ENCODE assay signal across 1 cellular context in the genomic region with DNA sequence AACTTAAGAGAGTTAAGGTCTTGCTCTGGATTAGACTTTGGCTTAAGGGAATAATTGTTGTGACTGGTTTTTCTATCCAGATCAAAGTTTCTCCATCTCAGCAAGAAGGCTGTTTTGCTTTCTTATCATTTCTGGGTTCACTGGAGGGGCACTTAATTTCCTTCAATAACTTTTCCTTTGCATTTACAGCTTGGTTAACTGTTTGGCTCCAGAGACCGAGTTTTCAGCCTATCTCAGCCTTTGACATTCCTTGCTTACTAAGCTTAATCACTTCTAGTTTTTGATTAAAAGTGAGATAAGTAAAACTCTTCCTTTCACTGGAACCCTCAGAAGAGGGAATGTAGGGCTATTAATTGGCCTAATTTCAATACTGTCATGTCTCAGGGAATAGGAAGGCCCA.
TF ChIP-seq lines count a peak whose summit lies in the region.

No MANE protein-coding gene starts in this region.

TF ChIP-seq in K562, 482 proteins besides CTCF, POLR2A, EP300 and RAD21 (continued from another document):
- TF ChIP-seq, protein P1, sequence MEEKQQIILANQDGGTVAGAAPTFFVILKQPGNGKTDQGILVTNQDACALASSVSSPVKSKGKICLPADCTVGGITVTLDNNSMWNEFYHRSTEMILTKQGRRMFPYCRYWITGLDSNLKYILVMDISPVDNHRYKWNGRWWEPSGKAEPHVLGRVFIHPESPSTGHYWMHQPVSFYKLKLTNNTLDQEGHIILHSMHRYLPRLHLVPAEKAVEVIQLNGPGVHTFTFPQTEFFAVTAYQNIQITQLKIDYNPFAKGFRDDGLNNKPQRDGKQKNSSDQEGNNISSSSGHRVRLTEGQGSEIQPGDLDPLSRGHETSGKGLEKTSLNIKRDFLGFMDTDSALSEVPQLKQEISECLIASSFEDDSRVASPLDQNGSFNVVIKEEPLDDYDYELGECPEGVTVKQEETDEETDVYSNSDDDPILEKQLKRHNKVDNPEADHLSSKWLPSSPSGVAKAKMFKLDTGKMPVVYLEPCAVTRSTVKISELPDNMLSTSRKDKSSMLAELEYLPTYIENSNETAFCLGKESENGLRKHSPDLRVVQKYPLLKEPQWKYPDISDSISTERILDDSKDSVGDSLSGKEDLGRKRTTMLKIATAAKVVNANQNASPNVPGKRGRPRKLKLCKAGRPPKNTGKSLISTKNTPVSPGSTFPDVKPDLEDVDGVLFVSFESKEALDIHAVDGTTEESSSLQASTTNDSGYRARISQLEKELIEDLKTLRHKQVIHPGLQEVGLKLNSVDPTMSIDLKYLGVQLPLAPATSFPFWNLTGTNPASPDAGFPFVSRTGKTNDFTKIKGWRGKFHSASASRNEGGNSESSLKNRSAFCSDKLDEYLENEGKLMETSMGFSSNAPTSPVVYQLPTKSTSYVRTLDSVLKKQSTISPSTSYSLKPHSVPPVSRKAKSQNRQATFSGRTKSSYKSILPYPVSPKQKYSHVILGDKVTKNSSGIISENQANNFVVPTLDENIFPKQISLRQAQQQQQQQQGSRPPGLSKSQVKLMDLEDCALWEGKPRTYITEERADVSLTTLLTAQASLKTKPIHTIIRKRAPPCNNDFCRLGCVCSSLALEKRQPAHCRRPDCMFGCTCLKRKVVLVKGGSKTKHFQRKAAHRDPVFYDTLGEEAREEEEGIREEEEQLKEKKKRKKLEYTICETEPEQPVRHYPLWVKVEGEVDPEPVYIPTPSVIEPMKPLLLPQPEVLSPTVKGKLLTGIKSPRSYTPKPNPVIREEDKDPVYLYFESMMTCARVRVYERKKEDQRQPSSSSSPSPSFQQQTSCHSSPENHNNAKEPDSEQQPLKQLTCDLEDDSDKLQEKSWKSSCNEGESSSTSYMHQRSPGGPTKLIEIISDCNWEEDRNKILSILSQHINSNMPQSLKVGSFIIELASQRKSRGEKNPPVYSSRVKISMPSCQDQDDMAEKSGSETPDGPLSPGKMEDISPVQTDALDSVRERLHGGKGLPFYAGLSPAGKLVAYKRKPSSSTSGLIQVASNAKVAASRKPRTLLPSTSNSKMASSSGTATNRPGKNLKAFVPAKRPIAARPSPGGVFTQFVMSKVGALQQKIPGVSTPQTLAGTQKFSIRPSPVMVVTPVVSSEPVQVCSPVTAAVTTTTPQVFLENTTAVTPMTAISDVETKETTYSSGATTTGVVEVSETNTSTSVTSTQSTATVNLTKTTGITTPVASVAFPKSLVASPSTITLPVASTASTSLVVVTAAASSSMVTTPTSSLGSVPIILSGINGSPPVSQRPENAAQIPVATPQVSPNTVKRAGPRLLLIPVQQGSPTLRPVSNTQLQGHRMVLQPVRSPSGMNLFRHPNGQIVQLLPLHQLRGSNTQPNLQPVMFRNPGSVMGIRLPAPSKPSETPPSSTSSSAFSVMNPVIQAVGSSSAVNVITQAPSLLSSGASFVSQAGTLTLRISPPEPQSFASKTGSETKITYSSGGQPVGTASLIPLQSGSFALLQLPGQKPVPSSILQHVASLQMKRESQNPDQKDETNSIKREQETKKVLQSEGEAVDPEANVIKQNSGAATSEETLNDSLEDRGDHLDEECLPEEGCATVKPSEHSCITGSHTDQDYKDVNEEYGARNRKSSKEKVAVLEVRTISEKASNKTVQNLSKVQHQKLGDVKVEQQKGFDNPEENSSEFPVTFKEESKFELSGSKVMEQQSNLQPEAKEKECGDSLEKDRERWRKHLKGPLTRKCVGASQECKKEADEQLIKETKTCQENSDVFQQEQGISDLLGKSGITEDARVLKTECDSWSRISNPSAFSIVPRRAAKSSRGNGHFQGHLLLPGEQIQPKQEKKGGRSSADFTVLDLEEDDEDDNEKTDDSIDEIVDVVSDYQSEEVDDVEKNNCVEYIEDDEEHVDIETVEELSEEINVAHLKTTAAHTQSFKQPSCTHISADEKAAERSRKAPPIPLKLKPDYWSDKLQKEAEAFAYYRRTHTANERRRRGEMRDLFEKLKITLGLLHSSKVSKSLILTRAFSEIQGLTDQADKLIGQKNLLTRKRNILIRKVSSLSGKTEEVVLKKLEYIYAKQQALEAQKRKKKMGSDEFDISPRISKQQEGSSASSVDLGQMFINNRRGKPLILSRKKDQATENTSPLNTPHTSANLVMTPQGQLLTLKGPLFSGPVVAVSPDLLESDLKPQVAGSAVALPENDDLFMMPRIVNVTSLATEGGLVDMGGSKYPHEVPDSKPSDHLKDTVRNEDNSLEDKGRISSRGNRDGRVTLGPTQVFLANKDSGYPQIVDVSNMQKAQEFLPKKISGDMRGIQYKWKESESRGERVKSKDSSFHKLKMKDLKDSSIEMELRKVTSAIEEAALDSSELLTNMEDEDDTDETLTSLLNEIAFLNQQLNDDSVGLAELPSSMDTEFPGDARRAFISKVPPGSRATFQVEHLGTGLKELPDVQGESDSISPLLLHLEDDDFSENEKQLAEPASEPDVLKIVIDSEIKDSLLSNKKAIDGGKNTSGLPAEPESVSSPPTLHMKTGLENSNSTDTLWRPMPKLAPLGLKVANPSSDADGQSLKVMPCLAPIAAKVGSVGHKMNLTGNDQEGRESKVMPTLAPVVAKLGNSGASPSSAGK (IDR thresholded peaks at IDR 0.05): no peak
- TF ChIP-seq, protein P2, sequence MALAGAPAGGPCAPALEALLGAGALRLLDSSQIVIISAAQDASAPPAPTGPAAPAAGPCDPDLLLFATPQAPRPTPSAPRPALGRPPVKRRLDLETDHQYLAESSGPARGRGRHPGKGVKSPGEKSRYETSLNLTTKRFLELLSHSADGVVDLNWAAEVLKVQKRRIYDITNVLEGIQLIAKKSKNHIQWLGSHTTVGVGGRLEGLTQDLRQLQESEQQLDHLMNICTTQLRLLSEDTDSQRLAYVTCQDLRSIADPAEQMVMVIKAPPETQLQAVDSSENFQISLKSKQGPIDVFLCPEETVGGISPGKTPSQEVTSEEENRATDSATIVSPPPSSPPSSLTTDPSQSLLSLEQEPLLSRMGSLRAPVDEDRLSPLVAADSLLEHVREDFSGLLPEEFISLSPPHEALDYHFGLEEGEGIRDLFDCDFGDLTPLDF (CRISPR knock-in tag; IDR thresholded peaks at IDR 0.05): no peak
- TF ChIP-seq NFATC3 (IDR thresholded peaks at IDR 0.05): no peak
